21 cellular contexts compared by ENCODE assay signal in genomic region chr22:29340566-29340965, GRCh38. TPM values are rescaled to one million over a fixed set of nuclear protein-coding genes. Genes with fewer than 3 reads are reported as not detected.
"Had no signal": no experiment of that assay in that cellular context is flagged by ENCODE, and none has a peak within 500 bp of the region (broad histone marks: within the 10 kb centered on the region; RNA-seq: fewer than 3 reads in every experiment).

No MANE protein-coding gene starts in this region.

- H3K36me3 ChIP-seq: neural progenitor cell, ovary had no signal

- H3K4me3 ChIP-seq: hepatocyte, left ventricle myocardium inferior, lung, neural progenitor cell, ovary, right atrium auricular region, right lobe of liver, smooth muscle cell, suprapubic skin, thoracic aorta, tibial artery, vagina had no signal

- ATAC-seq: natural killer cell, right lobe of liver had no signal

- H3K9ac ChIP-seq: neural progenitor cell had no signal

- H3K79me2 ChIP-seq: hepatocyte had no signal

- DNase-seq: islet precursor cell; left ventricle myocardium inferior; mesendoderm; naive B cell; natural killer cell; nephron progenitor cell; ovary; right lobe of liver; stimulated activated CD4-positive, alpha-beta T cell treated with anti-CD3 and anti-CD28 coated beads, Interleukin-15, amount 100 ng/mL, for 24 hours; stimulated activated CD4-positive, alpha-beta T cell treated with anti-CD3 and anti-CD28 coated beads, Interleukin-2, amount 100 ng/mL, for 24 hours; stimulated activated CD4-positive, alpha-beta T cell treated with anti-CD3 and anti-CD28 coated beads, Interleukin-4, amount 100 ng/mL, for 1 hour; stimulated activated naive CD4-positive, alpha-beta T cell; tibial artery had no signal

- H3K27ac ChIP-seq: hepatocyte, left ventricle myocardium inferior, neural progenitor cell, ovary, right atrium auricular region, right lobe of liver, suprapubic skin, thoracic aorta, tibial artery, vagina had no signal

- H2AFZ ChIP-seq: hepatocyte, neural progenitor cell had no signal

- H3K4me1 ChIP-seq: neural progenitor cell, vagina had no signal

- H3K27me3 ChIP-seq: hepatocyte, neural progenitor cell, ovary, right atrium auricular region, right lobe of liver, suprapubic skin, tibial artery, vagina had no signal

- H3K4me2 ChIP-seq: hepatocyte, neural progenitor cell, smooth muscle cell had no signal

- H3K9me3 ChIP-seq: left ventricle myocardium inferior, ovary, right atrium auricular region, right lobe of liver, suprapubic skin, thoracic aorta, tibial artery, vagina had no signal

RNA-seq across cellular contexts. Expression of gene RASL10A, which starts 25.1 kb away (rescaled TPM):
- total RNA-seq: smooth muscle cell, vagina had no signal
- polyA plus RNA-seq: smooth muscle cell had no signal
